ENCODE assay signal across 1 cellular context in the genomic region with DNA sequence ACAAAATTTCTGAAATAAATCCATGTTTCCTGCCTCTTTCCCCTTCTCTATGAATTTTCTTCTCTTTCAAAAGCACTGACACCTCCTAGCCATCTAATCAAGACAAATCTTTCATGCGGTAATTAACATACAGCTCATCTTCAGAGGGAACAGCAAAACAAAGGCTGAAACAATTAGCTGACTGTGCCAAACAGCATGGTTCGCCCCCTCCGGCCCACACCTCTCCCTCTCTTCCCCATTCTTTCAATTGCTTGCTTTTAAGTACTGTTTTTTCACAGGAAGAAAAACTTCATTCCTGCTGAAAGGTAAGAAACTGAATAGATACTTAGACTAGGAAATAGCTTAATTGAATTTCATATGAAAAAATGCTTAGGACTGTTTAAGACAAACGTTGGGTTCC.
TF ChIP-seq lines count a peak whose summit lies in the region.

No MANE protein-coding gene starts in this region.

TF ChIP-seq in IMR-90, 13 proteins besides CTCF, POLR2A, EP300 and RAD21 (continued from another document):
- no peak for TF ChIP-seq NFE2L2 (IDR thresholded peaks at IDR 0.05; ENCODE audit: low read depth, low read length)
- no peak for TF ChIP-seq MXI1 (IDR thresholded peaks at IDR 0.05; ENCODE audit: borderline replicate concordance, low read depth, low read length)
